Comparison of ENCODE assay signal across 1 cellular context in genomic region chr2:61536723-61537581, GRCh38.
TF ChIP-seq lines count a peak whose summit lies in the region.

No MANE protein-coding gene starts in this region.

TF ChIP-seq in HepG2, 621 proteins besides CTCF, POLR2A, EP300 and RAD21 (continued from another document and continues in another):
- TF ChIP-seq ZHX1 (CRISPR knock-in tag; IDR thresholded peaks at IDR 0.05; ENCODE audit: low read depth) = no peak
- TF ChIP-seq STAT6 (CRISPR knock-in tag; IDR thresholded peaks at IDR 0.05; ENCODE audit: borderline replicate concordance) = no peak
- TF ChIP-seq DNMT1 (CRISPR knock-in tag; IDR thresholded peaks at IDR 0.05) = no peak; the same call in 1 of the 2 replicates
- no peak for TF ChIP-seq SOX13 (IDR thresholded peaks at IDR 0.05)
- TF ChIP-seq SOX13 (CRISPR knock-in tag; conservative IDR thresholded peaks at IDR 0.05 in 1 of 2, IDR thresholded peaks at IDR 0.05 in 1 of 2) = peak in 1 of 2 experiments; percentile 53; a peak in 1 of 4 replicates
- TF ChIP-seq ZNF362 (CRISPR knock-in tag; IDR thresholded peaks at IDR 0.05; ENCODE audit: borderline replicate concordance) = no peak
- no peak; the same call in 1 of the 2 replicates for TF ChIP-seq GATA4 (IDR thresholded peaks at IDR 0.05; ENCODE audit: borderline replicate concordance, low read depth)
- peak; percentile 79; the same call in 1 of the 2 replicates for TF ChIP-seq NFKBIZ (CRISPR knock-in tag; IDR thresholded peaks at IDR 0.05)
- no peak for TF ChIP-seq ZBTB49 (CRISPR knock-in tag; IDR thresholded peaks at IDR 0.05; ENCODE audit: borderline replicate concordance)
- TF ChIP-seq KDM1A (CRISPR knock-in tag; IDR thresholded peaks at IDR 0.05) = no peak
- TF ChIP-seq ZBTB34 (CRISPR knock-in tag; IDR thresholded peaks at IDR 0.05) = 0 out of 2 replicates have a peak, but pooled peaks have one; percentile 33
- TF ChIP-seq ZBTB4 (CRISPR knock-in tag; IDR thresholded peaks at IDR 0.05; ENCODE audit: borderline replicate concordance) = peak; percentile 70; the same call in 1 of the 2 replicates
- TF ChIP-seq CBX2 (IDR thresholded peaks at IDR 0.05; ENCODE audit: low read depth, low read length) = no peak
- TF ChIP-seq CBX2 (CRISPR knock-in tag; IDR thresholded peaks at IDR 0.05; ENCODE audit: low read depth) = no peak
- no peak for TF ChIP-seq ZBTB46 (CRISPR knock-in tag; IDR thresholded peaks at IDR 0.05; ENCODE audit: borderline replicate concordance)
- TF ChIP-seq MEIS2 (CRISPR knock-in tag; IDR thresholded peaks at IDR 0.05) = peak; percentile 28; the same call in 1 of the 2 replicates
- TF ChIP-seq PAWR (CRISPR knock-in tag; IDR thresholded peaks at IDR 0.05; ENCODE audit: borderline replicate concordance) = no peak
- no peak; the same call in 1 of the 2 replicates for TF ChIP-seq ZNF281 (CRISPR knock-in tag; IDR thresholded peaks at IDR 0.05; ENCODE audit: borderline replicate concordance)
- peak; percentile 67; the same call in 1 of the 2 replicates for TF ChIP-seq BRF2 (CRISPR knock-in tag; IDR thresholded peaks at IDR 0.05)
- no peak for TF ChIP-seq ZHX2 (IDR thresholded peaks at IDR 0.05; ENCODE audit: low read depth)
- TF ChIP-seq ZHX2 (CRISPR knock-in tag; IDR thresholded peaks at IDR 0.05; ENCODE audit: borderline replicate concordance) = no peak
- TF ChIP-seq ZFYVE20 (CRISPR knock-in tag; IDR thresholded peaks at IDR 0.05; ENCODE audit: borderline replicate concordance, low read depth) = no peak
